8 cellular contexts compared by ENCODE assay signal in genomic region chr19:29667941-29668340, GRCh38. TPM values are rescaled to one million over a fixed set of nuclear protein-coding genes. Genes with fewer than 3 reads are reported as not detected.
A peak's percentile ranks its signal among the peaks of the same experiment; 100 is the strongest.
DNase-seq lines count a peak whose midpoint lies in the region; ATAC-seq and TF ChIP-seq lines count a peak whose summit lies in the region.

No MANE protein-coding gene starts in this region.

- TF ChIP-seq CTCF in upper lobe of right lung (IDR thresholded peaks at IDR 0.05): no peak

- WGBS in right cardiac atrium: 65% methylated on average over 7 of the region's 7 CpGs

- H3K4me1 ChIP-seq in right cardiac atrium (ENCODE audit: control insufficient read depth, insufficient read depth, low read length): peaks cover 19% of the 10 kb centered on the region
- H3K4me1 ChIP-seq in upper lobe of right lung: peaks cover 48% of the 10 kb centered on the region

- H3K9me3 ChIP-seq in right cardiac atrium (ENCODE audit: control insufficient read depth, low read length): no peaks in the 10 kb centered on the region
- H3K9me3 ChIP-seq in upper lobe of right lung: no peaks in the 10 kb centered on the region

- DNase-seq in Right ventricle myocardium superior: peak; percentile 47
- no peak for DNase-seq in left ventricle myocardium superior
- DNase-seq in activated CD8-positive, alpha-beta memory T cell treated with anti-CD3 and anti-CD28 coated beads, Interleukin-2, amount 50 U/mL, for 4 hours: peak; percentile 55
- DNase-seq in right cardiac atrium: peak in 2 of 3 donors; percentile 15 to 72
- DNase-seq in upper lobe of right lung: peak; percentile 50
- DNase-seq in NOMO-1 (lab: John Stamatoyannopoulos, UW; ENCODE audit: unreplicated experiment in 2 of 2): no peak
- DNase-seq in RKO (ENCODE audit: low spot score): no peak
- no peak for DNase-seq in DMS53 (lab: John Stamatoyannopoulos, UW)

- peaks cover 4% of the 10 kb centered on the region for H3K36me3 ChIP-seq in upper lobe of right lung

- no peak for ATAC-seq in Right ventricle myocardium superior (ENCODE audit: poor library complexity)
- ATAC-seq in left ventricle myocardium superior: no peak
- ATAC-seq in right cardiac atrium: no peak
- ATAC-seq in upper lobe of right lung: no peak

- intact Hi-C loops in Right ventricle myocardium superior (cut with DNase I): no loop called here
- intact Hi-C loops in left ventricle myocardium superior (cut with micrococcal nuclease): no loop called here
- intact Hi-C loops in right cardiac atrium (cut with DNase I): loop anchor here in 3 of 4 donors (10.0 kb wide), 2 partner anchors 47 to 53 kb away; partner anchors contain the start of gene C19orf12 (in 2 of the 3)
- intact Hi-C loops in upper lobe of right lung (cut with DNase I): no loop called here

- H3K27ac ChIP-seq in right cardiac atrium (ENCODE audit: low read length) (peak overlapping the region; percentile 78), upper lobe of right lung (peak overlapping the region; percentile 74)

- no peak overlapping the region for H3K4me3 ChIP-seq in right cardiac atrium (ENCODE audit: low read length)
- H3K4me3 ChIP-seq in upper lobe of right lung: peak overlapping the region; percentile 9

- H3K27me3 ChIP-seq in right cardiac atrium (ENCODE audit: control insufficient read depth, insufficient read depth) (no peaks in the 10 kb centered on the region), upper lobe of right lung (no peaks in the 10 kb centered on the region)

RNA-seq across cellular contexts. Expression of gene PLEKHF1, which starts 2.7 kb away (rescaled TPM):
- total RNA-seq in Right ventricle myocardium superior (39.9 TPM), left ventricle myocardium superior (44.7 TPM), right cardiac atrium (10 to 100 TPM; 25.1 to 44.1 (median 31.0) TPM), upper lobe of right lung (17.3 TPM)
- 40.6 TPM for polyA plus RNA-seq in right cardiac atrium

RNA-seq across cellular contexts. Expression of gene C19orf12, which starts 47.1 kb away (rescaled TPM):
- 59.9 TPM for total RNA-seq in Right ventricle myocardium superior
- 57.0 TPM for total RNA-seq in left ventricle myocardium superior
- total RNA-seq in right cardiac atrium: 10 to 100 TPM; 40.6 to 48.2 (median 43.5) TPM
- polyA plus RNA-seq in right cardiac atrium: 37.3 TPM
- total RNA-seq in upper lobe of right lung: 22.1 TPM

Comparison
In these comparisons a context has a peak if more than half of its experiments do, and no peak if none do; other contexts are left out.
1. DNase-seq: peak in Right ventricle myocardium superior (single experiment), activated CD8-positive, alpha-beta memory T cell treated with anti-CD3 and anti-CD28 coated beads, Interleukin-2, amount 50 U/mL, for 4 hours (single experiment), right cardiac atrium (2 of 3) and upper lobe of right lung (single experiment); none in left ventricle myocardium superior (single experiment), NOMO-1 (0 of 2), RKO (single experiment) and DMS53 (single experiment).
2. intact Hi-C loops: an anchor here in right cardiac atrium (10.0 kb wide); none called in Right ventricle myocardium superior, left ventricle myocardium superior and upper lobe of right lung.